ENCODE assay signal across 17 cellular contexts in the genomic region with DNA sequence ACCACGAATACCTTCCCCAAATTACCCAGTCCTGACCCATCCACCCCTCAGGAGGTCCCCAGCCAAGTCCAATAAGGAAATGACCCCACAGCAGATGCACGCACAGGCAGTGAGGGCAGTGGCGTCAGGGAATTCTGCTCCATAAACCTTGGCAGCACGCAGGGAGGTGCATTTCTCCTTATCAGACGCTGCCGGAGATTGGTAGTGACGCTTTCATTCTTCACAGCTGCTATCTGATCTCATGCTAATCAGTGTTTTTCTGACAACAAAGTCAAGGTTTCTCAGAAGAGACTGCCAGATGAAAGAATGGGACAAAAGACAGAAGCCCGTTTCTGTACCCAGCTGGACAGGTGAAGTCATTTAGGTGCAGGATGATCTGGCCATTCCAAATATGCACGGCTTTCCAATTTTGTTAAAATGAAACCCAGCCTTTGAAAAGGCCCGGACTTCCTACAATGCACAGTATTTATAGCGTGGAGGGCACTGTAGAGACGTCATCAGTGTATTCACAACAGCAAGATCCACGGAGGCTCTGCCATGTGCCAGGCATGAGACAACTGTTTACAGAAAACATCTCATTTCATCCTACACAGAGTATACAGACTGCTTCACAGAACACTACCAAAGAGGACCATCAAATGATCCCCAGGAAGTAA. TPM values are rescaled to one million over a fixed set of nuclear protein-coding genes. Genes with fewer than 3 reads are reported as not detected.
DNase-seq lines count a peak whose midpoint lies in the region; ATAC-seq, FAIRE-seq and TF ChIP-seq lines count a peak whose summit lies in the region.
"Had no signal": no experiment of that assay in that cellular context is flagged by ENCODE, and none has a peak within 500 bp of the region (broad histone marks: within the 10 kb centered on the region; RNA-seq: fewer than 3 reads in every experiment).

No MANE protein-coding gene starts in this region.

- H3K79me2 ChIP-seq in keratinocyte (ENCODE audit: control insufficient read depth, insufficient read depth, low read length), result peaks cover 3% of the 10 kb centered on the region

- no peaks in the 10 kb centered on the region for H3K4me1 ChIP-seq in keratinocyte (ENCODE audit: control insufficient read depth, extremely low read depth, insufficient read depth, low read length)
- H3K4me1 ChIP-seq in rectal smooth muscle tissue (ENCODE audit: control insufficient read depth, insufficient read depth, low read length), result peaks cover 34% of the 10 kb centered on the region

- H3K27ac ChIP-seq in cingulate gyrus (ENCODE audit: low read depth, low read length) (peak overlapping the region; percentile 80), keratinocyte (ENCODE audit: control insufficient read depth, insufficient read depth, low read length) (no peak overlapping the region), rectal smooth muscle tissue (ENCODE audit: low read depth, low read length) (peak overlapping the region; percentile 73), RWPE1 (no peak overlapping the region)
- no peak overlapping the region for H3K27ac ChIP-seq in CD4-positive, alpha-beta T cell (ENCODE audit: low read depth, low read length)
- H3K27ac ChIP-seq: epithelial cell of prostate had no signal

- DNase-seq in LoVo (ENCODE audit: low spot score) (peak; percentile 1), keratinocyte (ENCODE audit: low read depth, low spot score) (no peak), RWPE1 (ENCODE audit: low spot score) (no peak), GM19239 (ENCODE audit: insufficient read length, low spot score) (no peak)
- no peak for DNase-seq in CD4-positive, alpha-beta T cell
- DNase-seq: EL; PC-3; stimulated activated CD4-positive, alpha-beta T cell treated with anti-CD3 and anti-CD28 coated beads, Interleukin-4, amount 100 ng/mL, for 4 hours; stimulated activated naive B cell treated with anti-CD40 and anti-IgM and Interleukin-4, amounts not matched to agents 10 μg/mL and 1 μg/mL and 100 μg/mL, for 72 hours had no signal

- no peak overlapping the region for H3K9ac ChIP-seq in keratinocyte (ENCODE audit: control insufficient read depth, extremely low read depth, insufficient read depth, low read length)
- no peak overlapping the region for H3K9ac ChIP-seq in rectal smooth muscle tissue (ENCODE audit: low read length)

- no peaks in the 10 kb centered on the region for H3K9me3 ChIP-seq in keratinocyte (ENCODE audit: control insufficient read depth, low read depth, low read length)
- H3K9me3 ChIP-seq in CD4-positive, alpha-beta T cell (ENCODE audit: control insufficient read depth, low read length), result no peaks in the 10 kb centered on the region

- no peaks in the 10 kb centered on the region for H3K4me1 Mint-ChIP-seq in CD4-positive, alpha-beta T cell (ENCODE audit: low read depth)
- H3K4me1 Mint-ChIP-seq: B cell; stimulated activated naive B cell treated with anti-CD40 and anti-IgM and Interleukin-4, amounts not matched to agents 10 μg/mL and 1 μg/mL and 100 μg/mL, for 72 hours had no signal

- H3K36me3 Mint-ChIP-seq in CD4-positive, alpha-beta T cell (ENCODE audit: low read depth), result no peaks in the 10 kb centered on the region
- H3K36me3 Mint-ChIP-seq: stimulated activated naive B cell treated with anti-CD40 and anti-IgM and Interleukin-4, amounts not matched to agents 10 μg/mL and 1 μg/mL and 100 μg/mL, for 72 hours had no signal

- no peak overlapping the region for H3K4me3 Mint-ChIP-seq in CD4-positive, alpha-beta T cell
- H3K4me3 Mint-ChIP-seq: B cell; stimulated activated naive B cell treated with anti-CD40 and anti-IgM and Interleukin-4, amounts not matched to agents 10 μg/mL and 1 μg/mL and 100 μg/mL, for 72 hours; T-helper 1 cell treated with Interleukin-12 subunit alpha and Interleukin-12 subunit beta and Interleukin-4 antibody, amounts not matched to agents 30 μg/mL and 1 μg/mL, for 36 hours had no signal

- H3K9me1 ChIP-seq in keratinocyte (ENCODE audit: control insufficient read depth, extremely low read depth, insufficient read depth, low read length), result no peaks in the 10 kb centered on the region

- H3K9me3 Mint-ChIP-seq in CD4-positive, alpha-beta T cell, result no peaks in the 10 kb centered on the region
- H3K9me3 Mint-ChIP-seq: activated T-helper 2 cell treated with anti-CD3 and anti-CD28 coated beads, Interferon-gamma antibody, Interleukin-2, Interleukin-4, amounts not matched to agents 10 μg/mL and 5 μg/mL and 100 μg/mL, durations not matched to agents 14 hours and 24 hours and 36 hours; stimulated activated naive B cell treated with anti-CD40 and anti-IgM and Interleukin-4, amounts not matched to agents 10 μg/mL and 1 μg/mL and 100 μg/mL, for 72 hours; T-helper 1 cell treated with Interleukin-12 subunit alpha and Interleukin-12 subunit beta and Interleukin-4 antibody, amounts not matched to agents 30 μg/mL and 1 μg/mL, for 36 hours had no signal

- no peak overlapping the region for H2AFZ ChIP-seq in keratinocyte (ENCODE audit: control insufficient read depth, low read length)

- H3K4me3 ChIP-seq in keratinocyte (ENCODE audit: control insufficient read depth in 2 of 3, extremely low read depth in 1 of 3, insufficient read depth in 2 of 3, low read depth in 1 of 3, low read length in 3 of 3) (no peak overlapping the region), rectal smooth muscle tissue (ENCODE audit: low read length) (peak overlapping the region; percentile 30)

- H3K36me3 ChIP-seq in keratinocyte (ENCODE audit: control insufficient read depth in 2 of 2, extremely low read depth in 1 of 2, insufficient read depth in 2 of 2, low read length in 2 of 2) (no peaks in the 10 kb centered on the region), rectal smooth muscle tissue (ENCODE audit: control insufficient read depth, insufficient read depth, low read length) (no peaks in the 10 kb centered on the region)

- no peak for ATAC-seq in CD4-positive, alpha-beta T cell (ENCODE audit: poor library complexity)
- no peak for ATAC-seq in HG02884 (IDR thresholded peaks at IDR 0.05; ENCODE audit: unreplicated experiment)
- ATAC-seq: PC-3; stimulated activated naive B cell treated with anti-CD40 and anti-IgM and Interleukin-4, amounts not matched to agents 10 μg/mL and 1 μg/mL and 100 μg/mL, for 72 hours had no signal

- TF ChIP-seq CTCF in keratinocyte (optimal IDR thresholded peaks at IDR 0.05 in 1 of 3, IDR thresholded peaks at IDR 0.05 in 1 of 3, conservative IDR thresholded peaks at IDR 0.05 in 1 of 3; ENCODE audit: extremely low read depth in 1 of 3, insufficient read depth in 2 of 3, low read length in 3 of 3), result no peak
- TF ChIP-seq CTCF in CD4-positive, alpha-beta T cell (IDR thresholded peaks at IDR 0.05), result no peak
- TF ChIP-seq CTCF in RWPE1 (conservative IDR thresholded peaks at IDR 0.05; ENCODE audit: low read depth), result no peak

- POLR2A ChIA-PET in CD4-positive, alpha-beta T cell (lab: Charles Lee), result no interaction called here
- POLR2A ChIA-PET in RWPE1 (lab: Yijun Ruan, JAX; ENCODE audit: low non-redundant PET), result no interaction called here

- H3K4me2 ChIP-seq in keratinocyte (ENCODE audit: control insufficient read depth, extremely low read depth, insufficient read depth, low read depth, low read length), result peak overlapping the region; percentile 40

- dilution Hi-C loops in keratinocyte (cut with MboI; ENCODE audit: extremely low pct_ligation_motif_present, low sequenced_read_pairs), result no loop called here

- intact Hi-C loops in CD4-positive, alpha-beta T cell (cut with DNase I, micrococcal nuclease), result no loop called here

- CTCF ChIA-PET in CD4-positive, alpha-beta T cell (lab: Charles Lee), result no interaction called here
- CTCF ChIA-PET in RWPE1 (lab: Yijun Ruan, JAX), result no interaction called here

- peaks cover 4% of the 10 kb centered on the region for H3K27me3 Mint-ChIP-seq in CD4-positive, alpha-beta T cell

- H4K20me1 ChIP-seq in keratinocyte (ENCODE audit: control insufficient read depth, extremely low read depth, insufficient read depth, low read length), result no peaks in the 10 kb centered on the region

- no peaks in the 10 kb centered on the region for H3K27me3 ChIP-seq in keratinocyte (ENCODE audit: control insufficient read depth, extremely low read depth, insufficient read depth, low read length)
- no peaks in the 10 kb centered on the region for H3K27me3 ChIP-seq in rectal smooth muscle tissue (ENCODE audit: control insufficient read depth, insufficient read depth, low read length)
- no peaks in the 10 kb centered on the region for H3K27me3 ChIP-seq in CD4-positive, alpha-beta T cell (ENCODE audit: control insufficient read depth, insufficient read depth, low read length)

- no peak overlapping the region for H3K27ac Mint-ChIP-seq in CD4-positive, alpha-beta T cell
- H3K27ac Mint-ChIP-seq: activated T-helper 2 cell treated with anti-CD3 and anti-CD28 coated beads, Interferon-gamma antibody, Interleukin-2, Interleukin-4, amounts not matched to agents 10 μg/mL and 5 μg/mL and 100 μg/mL, durations not matched to agents 14 hours and 24 hours and 36 hours; B cell; stimulated activated naive B cell treated with anti-CD40 and anti-IgM and Interleukin-4, amounts not matched to agents 10 μg/mL and 1 μg/mL and 100 μg/mL, for 72 hours; T-helper 1 cell treated with Interleukin-12 subunit alpha and Interleukin-12 subunit beta and Interleukin-4 antibody, amounts not matched to agents 30 μg/mL and 1 μg/mL, for 36 hours had no signal

- FAIRE-seq in keratinocyte (lab: Jason Lieb, UNC), result no peak
- FAIRE-seq in GM19239 (lab: Jason Lieb, UNC), result no peak
- FAIRE-seq: H54 had no signal

RNA-seq across cellular contexts. Expression of gene DIP2C, which starts 35.3 kb away (rescaled TPM):
- polyA plus RNA-seq in keratinocyte, result 1.0 to 2.0 TPM (median 1.3 TPM) in 3 replicates
- 0.67 TPM for polyA plus RNA-seq in keratinocyte (2011; ENCODE audit: low read depth)
- polyA plus RNA-seq in keratinocyte (2011; cell fraction: cytosol; rRNA removed), result 1.4 and 2.1 TPM in 2 replicates
- polyA plus RNA-seq in keratinocyte (2011; cell fraction: nucleus; rRNA removed), result 3.9 and 4.5 TPM in 2 replicates
- polyA plus RNA-seq in keratinocyte (2012; ENCODE audit: low replicate concordance), result 1.3 and 2.7 TPM in 2 replicates
- 3.0 to 9.9 TPM (median 5.6 TPM) in 3 replicates for polyA minus RNA-seq in keratinocyte
- 1.7 TPM for polyA minus RNA-seq in keratinocyte (2011; cell fraction: cytosol; rRNA and poly(A)+ RNA removed)
- 5.4 and 6.6 TPM in 2 replicates for polyA minus RNA-seq in keratinocyte (2011; cell fraction: nucleus; rRNA and poly(A)+ RNA removed)
- total RNA-seq in CD4-positive, alpha-beta T cell, result 1 to 10 TPM; 4.1 TPM

Comparison
In these comparisons a context has a peak if more than half of its experiments do, and no peak if none do; other contexts are left out.
1. H3K27ac ChIP-seq: peak in cingulate gyrus (single experiment) and rectal smooth muscle tissue (single experiment); none in keratinocyte (single experiment), CD4-positive, alpha-beta T cell (single experiment) and RWPE1 (single experiment).